ENCODE assay signal across 19 cellular contexts in the genomic region with DNA sequence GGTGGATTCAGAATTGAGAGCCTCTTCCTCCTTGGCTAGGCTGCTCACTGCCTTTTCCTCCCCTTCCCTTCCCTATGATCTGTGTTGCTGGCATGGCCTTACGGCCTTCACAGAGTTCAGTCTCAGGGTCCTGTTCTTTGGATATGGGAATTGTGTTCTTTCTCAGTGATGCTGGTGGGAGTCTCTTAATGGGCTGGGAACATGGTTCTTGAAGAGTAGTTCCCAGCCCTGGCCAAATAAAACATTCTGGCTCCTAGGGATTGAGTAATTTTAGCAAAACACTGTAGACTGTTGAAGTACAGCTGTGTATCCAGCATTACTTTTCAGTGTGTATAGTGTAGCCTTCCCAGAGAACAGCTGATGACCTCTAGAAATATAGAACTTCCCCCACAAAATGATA. TPM values are rescaled to one million over a fixed set of nuclear protein-coding genes. Genes with fewer than 3 reads are reported as not detected.
DNase-seq lines count a peak whose midpoint lies in the region; ATAC-seq and TF ChIP-seq lines count a peak whose summit lies in the region.
"Had no signal": no experiment of that assay in that cellular context is flagged by ENCODE, and none has a peak within 500 bp of the region (broad histone marks: within the 10 kb centered on the region; RNA-seq: fewer than 3 reads in every experiment).

No MANE protein-coding gene starts in this region.

- H3K27me3 ChIP-seq in psoas muscle (ENCODE audit: insufficient read depth in 3 of 3, low read length in 2 of 3), result no peaks in the 10 kb centered on the region
- no peaks in the 10 kb centered on the region for H3K27me3 ChIP-seq in aorta (ENCODE audit: control insufficient read depth in 1 of 2, insufficient read depth in 2 of 2, low read length in 1 of 2)
- H3K27me3 ChIP-seq: left lung, SJCRH30 had no signal

- ATAC-seq in psoas muscle (peak in 3 of 4 donors; percentile 39 to 69 (median 59)), aorta (ENCODE audit: low FRiP score) (peak; percentile 89), GM21360 (IDR thresholded peaks at IDR 0.05; ENCODE audit: unreplicated experiment) (no peak)
- ATAC-seq: activated CD4-positive, alpha-beta T cell treated with anti-CD3 and anti-CD28 coated beads for 36 hours; activated T-cell treated with anti-CD3 and anti-CD28 coated beads, Interleukin-2, amount 50 U/mL, for 72 hours; effector memory CD8-positive, alpha-beta T cell; left lung had no signal

- H3K36me3 ChIP-seq in psoas muscle (ENCODE audit: insufficient read depth in 1 of 2, low read depth in 1 of 2), result no peaks in the 10 kb centered on the region
- H3K36me3 ChIP-seq in aorta (ENCODE audit: control insufficient read depth in 1 of 2, insufficient read depth in 2 of 2, low read length in 1 of 2), result no peaks in the 10 kb centered on the region
- H3K36me3 ChIP-seq: left lung, SJCRH30 had no signal

- TF ChIP-seq CTCF in cardiac fibroblast (IDR thresholded peaks at IDR 0.05; ENCODE audit: low read depth, low read length) (no peak), fibroblast of villous mesenchyme (IDR thresholded peaks at IDR 0.05; ENCODE audit: insufficient read depth, low read depth, low read length) (no peak), psoas muscle (IDR thresholded peaks at IDR 0.05) (no peak)

- DNase-seq in cardiac fibroblast (ENCODE audit: low read depth in 2 of 2) (peak; percentile 40 to 47), fibroblast of villous mesenchyme (ENCODE audit: low read depth) (peak; percentile 37), psoas muscle (no peak), aorta (no peak), retina (no peak)
- no peak for DNase-seq in stimulated activated CD4-positive, alpha-beta T cell treated with anti-CD3 and anti-CD28 coated beads, Interleukin-2, amount 100 ng/mL, for 24 hours
- DNase-seq: activated CD4-positive, alpha-beta T cell treated with anti-CD3 and anti-CD28 coated beads for 36 hours; activated naive CD4-positive, alpha-beta T cell treated with anti-CD3 and anti-CD28 coated beads, Interleukin-2, amount 50 U/mL, for 16 hours; activated T-cell treated with anti-CD3 and anti-CD28 coated beads, Interleukin-2, amount 50 U/mL, for 72 hours; anterior cingulate cortex; CD4-positive, alpha-beta T cell; DMS 273 treated with DMSO at 0.1 percent for 48 hours; effector memory CD8-positive, alpha-beta T cell; left lung; NCI-H1105 treated with DMSO at 0.1 percent for 48 hours; NCI-H2081 treated with DMSO at 0.1 percent for 48 hours; NCI-H446 treated with DMSO at 0.1 percent for 48 hours; SJCRH30 had no signal

- H3K4me3 ChIP-seq in cardiac fibroblast (replicated peaks in 1 of 2; ENCODE audit: low read depth in 2 of 2, low read length in 2 of 2), result no peak overlapping the region
- no peak overlapping the region for H3K4me3 ChIP-seq in fibroblast of villous mesenchyme (ENCODE audit: low read depth, low read length)
- no peak overlapping the region for H3K4me3 ChIP-seq in psoas muscle
- H3K4me3 ChIP-seq in aorta (ENCODE audit: low read length in 2 of 2), result no peak overlapping the region
- H3K4me3 ChIP-seq: left lung, SJCRH30 had no signal

- intact Hi-C loops in psoas muscle (cut with DNase I) (no loop called here), aorta (cut with DNase I) (no loop called here)

- H3K27ac ChIP-seq in psoas muscle, result peak overlapping the region; percentile 33
- H3K27ac ChIP-seq in aorta (ENCODE audit: low read depth in 1 of 2, low read length in 2 of 2), result peak overlapping the region; percentile 70 to 94
- H3K27ac ChIP-seq: left lung, SJCRH30 had no signal

- H3K4me1 ChIP-seq in psoas muscle, result no peaks in the 10 kb centered on the region
- H3K4me1 ChIP-seq in aorta (ENCODE audit: control insufficient read depth in 1 of 2, insufficient read depth in 2 of 2, low read length in 2 of 2), result peaks cover 2 to 5% of the 10 kb centered on the region in 2 donors
- H3K4me1 ChIP-seq: left lung, SJCRH30 had no signal

- 69 to 90% (median 71%) methylated on average over 1 of the region's 1 CpG for WGBS in psoas muscle, 3 donors
- WGBS in aorta, 2 donors, result 5 to 8% methylated on average over 1 of the region's 1 CpG

- no peaks in the 10 kb centered on the region for H3K9me3 ChIP-seq in psoas muscle
- no peaks in the 10 kb centered on the region for H3K9me3 ChIP-seq in aorta (ENCODE audit: control insufficient read depth, low read length)
- H3K9me3 ChIP-seq: left lung, SJCRH30 had no signal

RNA-seq across cellular contexts. Expression of a gene that starts 22.6 kb away (rescaled TPM):
- total RNA-seq in fibroblast of villous mesenchyme (146 and 213 TPM in 2 replicates), psoas muscle (100 to 1,000 TPM in 3 of 4 donors, 10 to 100 TPM in 1; 78.5 to 274 (median 138) TPM), aorta (100 to 1,000 TPM; 332 to 861 TPM)
- polyA plus RNA-seq in psoas muscle (10 to 100 TPM in 2 of 3 donors, 1 to 10 TPM in 1; 9.2 to 28.0 (median 15.5) TPM), aorta (100 to 1,000 TPM; 168 to 170 TPM)

Comparison
In these comparisons a context has a peak if more than half of its experiments do, and no peak if none do; other contexts are left out.
1. DNase-seq: peak in cardiac fibroblast (2 of 2) and fibroblast of villous mesenchyme (single experiment); none in psoas muscle (0 of 2), aorta (0 of 2), stimulated activated CD4-positive, alpha-beta T cell treated with anti-CD3 and anti-CD28 coated beads, Interleukin-2, amount 100 ng/mL, for 24 hours (0 of 2) and retina (single experiment).